ENCODE assay signal across 9 cellular contexts in the genomic region with DNA sequence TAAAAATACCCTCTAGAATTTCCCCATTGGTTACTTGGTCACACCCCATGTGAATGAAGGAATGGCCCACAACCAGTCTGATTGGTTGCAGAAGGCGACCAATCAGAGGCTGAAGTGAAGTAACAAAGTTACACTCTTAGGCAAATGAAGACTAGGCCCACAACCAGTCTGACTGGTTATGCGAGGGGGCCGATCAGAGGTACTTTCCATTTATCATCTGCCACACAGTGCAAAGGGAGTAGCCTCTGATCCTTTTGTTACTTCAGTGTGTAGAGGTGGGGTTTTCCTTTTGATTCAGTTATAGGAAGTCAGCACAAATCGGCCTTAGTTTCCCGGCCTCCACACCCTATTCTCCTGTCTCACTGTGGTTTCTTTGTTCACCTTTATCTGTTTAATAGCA.
DNase-seq lines count a peak whose midpoint lies in the region; ATAC-seq and TF ChIP-seq lines count a peak whose summit lies in the region.
"Had no signal": no experiment of that assay in that cellular context is flagged by ENCODE, and none has a peak within 500 bp of the region (broad histone marks: within the 10 kb centered on the region; RNA-seq: fewer than 3 reads in every experiment).

No MANE protein-coding gene starts in this region.

- no peaks in the 10 kb centered on the region for H3K27me3 ChIP-seq in endodermal cell (ENCODE audit: control insufficient read depth, insufficient read depth, low read length, poor library complexity, severe bottlenecking)
- no peaks in the 10 kb centered on the region for H3K27me3 ChIP-seq in CD8-positive, alpha-beta memory T cell (ENCODE audit: insufficient read depth, low read length, poor library complexity, severe bottlenecking)

- H3K36me3 Mint-ChIP-seq in endodermal cell (ENCODE audit: low read depth), result no peaks in the 10 kb centered on the region
- H3K36me3 Mint-ChIP-seq in CD8-positive, alpha-beta memory T cell, result no peaks in the 10 kb centered on the region

- no peaks in the 10 kb centered on the region for H3K4me1 ChIP-seq in endodermal cell (ENCODE audit: control insufficient read depth, insufficient read depth, low read length)
- peaks cover 13% of the 10 kb centered on the region for H3K4me1 ChIP-seq in CD8-positive, alpha-beta memory T cell (ENCODE audit: insufficient read depth, low read length)

- no peaks in the 10 kb centered on the region for H3K27me3 Mint-ChIP-seq in endodermal cell (ENCODE audit: insufficient read depth)
- no peaks in the 10 kb centered on the region for H3K27me3 Mint-ChIP-seq in CD8-positive, alpha-beta memory T cell

- no peaks in the 10 kb centered on the region for H3K9me3 Mint-ChIP-seq in endodermal cell
- H3K9me3 Mint-ChIP-seq in CD8-positive, alpha-beta memory T cell, result no peaks in the 10 kb centered on the region

- ATAC-seq in HG02623 (IDR thresholded peaks at IDR 0.05; ENCODE audit: unreplicated experiment), result peak; percentile 89
- ATAC-seq: Panc1 had no signal

- H3K4me3 ChIP-seq in endodermal cell (ENCODE audit: low read length), result no peak overlapping the region
- H3K4me3 ChIP-seq in CD8-positive, alpha-beta memory T cell (ENCODE audit: low read length), result no peak overlapping the region

- no peak overlapping the region for H3K9ac ChIP-seq in endodermal cell (ENCODE audit: extremely low read depth, low read length, poor library complexity, severe bottlenecking)

- POLR2A ChIA-PET in CD8-positive, alpha-beta memory T cell (lab: Charles Lee), result no interaction called here

- peak; percentile 21 for TF ChIP-seq POLR2A in GM18951 (IDR thresholded peaks at IDR 0.05; ENCODE audit: extremely low read depth, insufficient read depth, insufficient read length)

- H3K9me3 ChIP-seq in endodermal cell (ENCODE audit: control insufficient read depth, low read length), result no peaks in the 10 kb centered on the region
- no peaks in the 10 kb centered on the region for H3K9me3 ChIP-seq in CD8-positive, alpha-beta memory T cell (ENCODE audit: low read length)

- DNase-seq in NCI-H748 (lab: John Stamatoyannopoulos, UW; ENCODE audit: unreplicated experiment), result peak; percentile 97
- DNase-seq in endodermal cell, result peak; percentile 67
- DNase-seq in stimulated activated CD4-positive, alpha-beta T cell treated with anti-CD3 and anti-CD28 coated beads, TNF-alpha, amount 100 ng/mL, for 48 hours (ENCODE audit: low read depth in 3 of 3), result peak in 2 of 3 donors; percentile 14 to 32
- no peak for DNase-seq in CD8-positive, alpha-beta memory T cell
- no peak for DNase-seq in KBM-7
- no peak for DNase-seq in SK-N-DZ (ENCODE audit: low spot score)

- in situ Hi-C loops in GM18951 (cut with MboI; ENCODE audit: low sequenced_read_pairs, unreplicated experiment) (no loop called here), KBM-7 (cut with MboI; ENCODE audit: low pct_unique_long_range_greater_than_20kb, low sequenced_read_pairs) (no loop called here)

- TF ChIP-seq CTCF in endodermal cell (conservative IDR thresholded peaks at IDR 0.05), result no peak

- no peak overlapping the region for H3K27ac ChIP-seq in endodermal cell (ENCODE audit: low read depth, low read length)
- H3K27ac ChIP-seq in CD8-positive, alpha-beta memory T cell (ENCODE audit: low read depth, low read length), result no peak overlapping the region

- no peaks in the 10 kb centered on the region for H3K36me3 ChIP-seq in endodermal cell (ENCODE audit: control insufficient read depth, insufficient read depth, low read length)
- no peaks in the 10 kb centered on the region for H3K36me3 ChIP-seq in CD8-positive, alpha-beta memory T cell (ENCODE audit: insufficient read depth, low read length)

- no peak overlapping the region for H3K27ac Mint-ChIP-seq in endodermal cell
- peak overlapping the region in 1 of 8 donors; percentile 36 for H3K27ac Mint-ChIP-seq in CD8-positive, alpha-beta memory T cell

- no peak overlapping the region for H3K4me3 Mint-ChIP-seq in endodermal cell
- H3K4me3 Mint-ChIP-seq in CD8-positive, alpha-beta memory T cell, result no peak overlapping the region

- 71 to 86% methylated on average over 3 to 5 of the region's 5 CpGs for WGBS in endodermal cell (ENCODE audit: insufficient coverage in 1 of 2, insufficient read length in 1 of 2), 2 experiments

- no peaks in the 10 kb centered on the region for H3K4me1 Mint-ChIP-seq in endodermal cell
- H3K4me1 Mint-ChIP-seq in CD8-positive, alpha-beta memory T cell, result peaks cover 19 to 34% (median 24%) of the 10 kb centered on the region in 3 donors

- CTCF ChIA-PET in CD8-positive, alpha-beta memory T cell (lab: Charles Lee), result no interaction called here

Comparison
In these comparisons a context has a peak if more than half of its experiments do, and no peak if none do; other contexts are left out.
1. DNase-seq: peak in NCI-H748 (single experiment), endodermal cell (single experiment) and stimulated activated CD4-positive, alpha-beta T cell treated with anti-CD3 and anti-CD28 coated beads, TNF-alpha, amount 100 ng/mL, for 48 hours (2 of 3); none in CD8-positive, alpha-beta memory T cell (0 of 5), KBM-7 (single experiment) and SK-N-DZ (single experiment).